11 cellular contexts compared by ENCODE assay signal in genomic region chr6:34982424-34982852, GRCh38.
DNase-seq lines count a peak whose midpoint lies in the region; ATAC-seq and TF ChIP-seq lines count a peak whose summit lies in the region.
"Had no signal": no experiment of that assay in that cellular context is flagged by ENCODE, and none has a peak within 500 bp of the region (broad histone marks: within the 10 kb centered on the region; RNA-seq: fewer than 3 reads in every experiment).

No MANE protein-coding gene starts in this region.

- DNase-seq in NCI-H2227 (lab: John Stamatoyannopoulos, UW; ENCODE audit: unreplicated experiment) (peak; percentile 18), NCI-H2227 treated with DMSO at 0.1 percent for 48 hours (lab: John Stamatoyannopoulos, UW) (no peak), OCI-M1 (lab: John Stamatoyannopoulos, UW) (peak; percentile 29), fibroblast of the aortic adventitia (ENCODE audit: low read depth) (peak; percentile 39), substantia nigra (lab: John Stamatoyannopoulos, UW) (peak in 37 of 49 donors; percentile 5 to 75 (median 32)), esophagus squamous epithelium (lab: John Stamatoyannopoulos, UW) (no peak), immature natural killer cell (no peak)
- DNase-seq: activated CD4-positive, alpha-beta T cell treated with anti-CD3 and anti-CD28 coated beads for 48 hours; left cardiac atrium had no signal

- no peak for TF ChIP-seq POLR2A in esophagus squamous epithelium (IDR thresholded peaks at IDR 0.05)

- peak overlapping the region; percentile 72 for H3K27ac ChIP-seq in substantia nigra (ENCODE audit: low read depth, low read length, poor library complexity, severe bottlenecking)
- H3K27ac ChIP-seq in esophagus squamous epithelium: no peak overlapping the region

- peaks cover 0 to 76% (median 17%) of the 10 kb centered on the region in 3 donors for H3K36me3 ChIP-seq in esophagus squamous epithelium

- H3K27ac Mint-ChIP-seq in immature natural killer cell: no peak overlapping the region
- H3K27ac Mint-ChIP-seq: CD4-positive, CD25-positive, alpha-beta regulatory T cell had no signal

- H3K9me3 ChIP-seq in esophagus squamous epithelium: no peaks in the 10 kb centered on the region

- H3K4me3 Mint-ChIP-seq in immature natural killer cell: no peak overlapping the region
- H3K4me3 Mint-ChIP-seq: CD4-positive, CD25-positive, alpha-beta regulatory T cell had no signal

- intact Hi-C loops in esophagus squamous epithelium (cut with DNase I): loop anchor here (5.0 kb wide), 1 partner anchor 160 kb away; the partner anchor contains the start of gene TCP11

- no peaks in the 10 kb centered on the region for H3K27me3 ChIP-seq in esophagus squamous epithelium

- H3K36me3 Mint-ChIP-seq in immature natural killer cell: peaks cover 6 to 45% (median 12%) of the 10 kb centered on the region in 3 donors

- H3K4me1 ChIP-seq in esophagus squamous epithelium: peaks cover 0 to 7% (median 0%) of the 10 kb centered on the region in 3 donors

- 80 to 82% methylated on average over 11 of the region's 11 CpGs for WGBS in esophagus squamous epithelium, 2 donors

- TF ChIP-seq CTCF in fibroblast of the aortic adventitia (IDR thresholded peaks at IDR 0.05; ENCODE audit: insufficient read depth, low read length) (peak; percentile 48), esophagus squamous epithelium (IDR thresholded peaks at IDR 0.05) (peak in 3 of 6 experiments; percentile 13 to 47 (median 13))

- H3K4me1 Mint-ChIP-seq in immature natural killer cell: peaks cover 0 to 1% of the 10 kb centered on the region in 2 donors

- peaks cover 0 to 2% (median 0%) of the 10 kb centered on the region in 3 donors for H3K27me3 Mint-ChIP-seq in immature natural killer cell (ENCODE audit: low read depth in 3 of 3)
- H3K27me3 Mint-ChIP-seq: CD4-positive, CD25-positive, alpha-beta regulatory T cell had no signal

- H3K4me3 ChIP-seq in fibroblast of the aortic adventitia (ENCODE audit: low read depth, low read length): no peak overlapping the region
- no peak overlapping the region for H3K4me3 ChIP-seq in esophagus squamous epithelium

- no peaks in the 10 kb centered on the region for H3K9me3 Mint-ChIP-seq in immature natural killer cell
- H3K9me3 Mint-ChIP-seq: CD4-positive, CD25-positive, alpha-beta regulatory T cell had no signal

- no peak for ATAC-seq in HG03139 (IDR thresholded peaks at IDR 0.05; ENCODE audit: unreplicated experiment)

Comparison
In these comparisons a context has a peak if more than half of its experiments do, and no peak if none do; other contexts are left out.
1. DNase-seq: peak in NCI-H2227 (single experiment), OCI-M1 (single experiment), fibroblast of the aortic adventitia (single experiment) and substantia nigra (37 of 49); none in NCI-H2227 treated with DMSO at 0.1 percent for 48 hours (single experiment), esophagus squamous epithelium (single experiment) and immature natural killer cell (0 of 3).